Comparison of ENCODE assay signal across 1 cellular context in the genomic region with DNA sequence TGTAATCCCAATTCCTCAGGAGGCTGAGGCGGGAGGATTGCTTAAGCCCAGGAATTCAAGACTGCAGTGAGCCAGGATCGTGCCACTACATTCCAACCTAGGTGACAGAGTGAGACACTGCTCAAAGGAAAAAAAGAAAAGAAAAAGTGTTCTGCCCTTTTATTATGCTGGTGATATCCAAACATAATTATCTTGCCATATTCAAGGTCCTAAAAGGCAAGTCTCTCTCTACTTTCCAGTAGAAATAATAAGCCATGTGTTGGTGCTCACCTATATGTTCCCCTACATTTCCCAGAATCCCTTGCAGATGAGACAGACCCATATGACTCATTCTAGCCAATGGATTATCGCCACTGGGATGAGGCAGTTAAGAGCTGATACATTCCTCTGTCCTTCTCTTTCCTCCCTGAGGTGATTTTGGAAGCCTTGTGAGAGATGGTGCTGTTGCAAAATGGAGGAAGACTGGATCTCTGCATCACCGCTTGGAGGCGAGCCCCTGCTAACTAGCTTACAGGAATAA.
TF ChIP-seq lines count a peak whose summit lies in the region.

No MANE protein-coding gene starts in this region.

TF ChIP-seq in K562, 482 proteins besides CTCF, POLR2A, EP300 and RAD21 (continued from another document and continues in another):
- TF ChIP-seq, protein P1, sequence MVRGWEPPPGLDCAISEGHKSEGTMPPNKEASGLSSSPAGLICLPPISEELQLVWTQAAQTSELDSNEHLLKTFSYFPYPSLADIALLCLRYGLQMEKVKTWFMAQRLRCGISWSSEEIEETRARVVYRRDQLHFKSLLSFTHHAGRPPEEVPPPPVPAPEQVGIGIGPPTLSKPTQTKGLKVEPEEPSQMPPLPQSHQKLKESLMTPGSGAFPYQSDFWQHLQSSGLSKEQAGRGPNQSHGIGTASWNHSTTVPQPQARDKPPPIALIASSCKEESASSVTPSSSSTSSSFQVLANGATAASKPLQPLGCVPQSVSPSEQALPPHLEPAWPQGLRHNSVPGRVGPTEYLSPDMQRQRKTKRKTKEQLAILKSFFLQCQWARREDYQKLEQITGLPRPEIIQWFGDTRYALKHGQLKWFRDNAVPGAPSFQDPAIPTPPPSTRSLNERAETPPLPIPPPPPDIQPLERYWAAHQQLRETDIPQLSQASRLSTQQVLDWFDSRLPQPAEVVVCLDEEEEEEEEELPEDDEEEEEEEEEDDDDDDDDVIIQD (CRISPR knock-in tag; IDR thresholded peaks at IDR 0.05), result no peak
- no peak for TF ChIP-seq ZNF384 (IDR thresholded peaks at IDR 0.05; ENCODE audit: low read depth, low read length)
- no peak for TF ChIP-seq ELF2 (CRISPR knock-in tag; IDR thresholded peaks at IDR 0.05)
- TF ChIP-seq RAD51 (IDR thresholded peaks at IDR 0.05; ENCODE audit: borderline replicate concordance, low read depth), result peak; percentile 56; the same call in 1 of the 2 replicates
- TF ChIP-seq, protein P2, sequence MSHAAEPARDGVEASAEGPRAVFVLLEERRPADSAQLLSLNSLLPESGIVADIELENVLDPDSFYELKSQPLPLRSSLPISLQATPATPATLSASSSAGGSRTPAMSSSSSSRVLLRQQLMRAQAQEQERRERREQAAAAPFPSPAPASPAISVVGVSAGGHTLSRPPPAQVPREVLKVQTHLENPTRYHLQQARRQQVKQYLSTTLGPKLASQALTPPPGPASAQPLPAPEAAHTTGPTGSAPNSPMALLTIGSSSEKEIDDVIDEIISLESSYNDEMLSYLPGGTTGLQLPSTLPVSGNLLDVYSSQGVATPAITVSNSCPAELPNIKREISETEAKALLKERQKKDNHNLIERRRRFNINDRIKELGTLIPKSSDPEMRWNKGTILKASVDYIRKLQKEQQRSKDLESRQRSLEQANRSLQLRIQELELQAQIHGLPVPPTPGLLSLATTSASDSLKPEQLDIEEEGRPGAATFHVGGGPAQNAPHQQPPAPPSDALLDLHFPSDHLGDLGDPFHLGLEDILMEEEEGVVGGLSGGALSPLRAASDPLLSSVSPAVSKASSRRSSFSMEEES (CRISPR knock-in tag; IDR thresholded peaks at IDR 0.05), result no peak
- no peak for TF ChIP-seq HEY1 (CRISPR knock-in tag; IDR thresholded peaks at IDR 0.05; ENCODE audit: borderline replicate concordance)
- TF ChIP-seq SOX6 (IDR thresholded peaks at IDR 0.05), result no peak
- TF ChIP-seq, protein P3, sequence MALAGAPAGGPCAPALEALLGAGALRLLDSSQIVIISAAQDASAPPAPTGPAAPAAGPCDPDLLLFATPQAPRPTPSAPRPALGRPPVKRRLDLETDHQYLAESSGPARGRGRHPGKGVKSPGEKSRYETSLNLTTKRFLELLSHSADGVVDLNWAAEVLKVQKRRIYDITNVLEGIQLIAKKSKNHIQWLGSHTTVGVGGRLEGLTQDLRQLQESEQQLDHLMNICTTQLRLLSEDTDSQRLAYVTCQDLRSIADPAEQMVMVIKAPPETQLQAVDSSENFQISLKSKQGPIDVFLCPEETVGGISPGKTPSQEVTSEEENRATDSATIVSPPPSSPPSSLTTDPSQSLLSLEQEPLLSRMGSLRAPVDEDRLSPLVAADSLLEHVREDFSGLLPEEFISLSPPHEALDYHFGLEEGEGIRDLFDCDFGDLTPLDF (CRISPR knock-in tag; IDR thresholded peaks at IDR 0.05), result no peak
- no peak for TF ChIP-seq SRSF1 (IDR thresholded peaks at IDR 0.05; ENCODE audit: low read depth, low read length)
- TF ChIP-seq ZNF12 (CRISPR knock-in tag; IDR thresholded peaks at IDR 0.05), result no peak
- TF ChIP-seq TAF9B (IDR thresholded peaks at IDR 0.05; ENCODE audit: partially characterized antibody), result no peak
- no peak for TF ChIP-seq PHF20 (IDR thresholded peaks at IDR 0.05; ENCODE audit: partially characterized antibody)
- TF ChIP-seq, protein P4, sequence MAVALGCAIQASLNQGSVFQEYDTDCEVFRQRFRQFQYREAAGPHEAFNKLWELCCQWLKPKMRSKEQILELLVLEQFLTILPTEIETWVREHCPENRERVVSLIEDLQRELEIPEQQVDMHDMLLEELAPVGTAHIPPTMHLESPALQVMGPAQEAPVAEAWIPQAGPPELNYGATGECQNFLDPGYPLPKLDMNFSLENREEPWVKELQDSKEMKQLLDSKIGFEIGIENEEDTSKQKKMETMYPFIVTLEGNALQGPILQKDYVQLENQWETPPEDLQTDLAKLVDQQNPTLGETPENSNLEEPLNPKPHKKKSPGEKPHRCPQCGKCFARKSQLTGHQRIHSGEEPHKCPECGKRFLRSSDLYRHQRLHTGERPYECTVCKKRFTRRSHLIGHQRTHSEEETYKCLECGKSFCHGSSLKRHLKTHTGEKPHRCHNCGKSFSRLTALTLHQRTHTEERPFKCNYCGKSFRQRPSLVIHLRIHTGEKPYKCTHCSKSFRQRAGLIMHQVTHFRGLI (CRISPR knock-in tag; IDR thresholded peaks at IDR 0.05), result no peak
- TF ChIP-seq MTF1 (CRISPR knock-in tag; IDR thresholded peaks at IDR 0.05; ENCODE audit: borderline replicate concordance), result no peak
- TF ChIP-seq ETV5 (CRISPR knock-in tag; IDR thresholded peaks at IDR 0.05; ENCODE audit: low read depth), result no peak
- TF ChIP-seq IRF2 (CRISPR knock-in tag; IDR thresholded peaks at IDR 0.05), result no peak
- no peak for TF ChIP-seq ZC3H4 (CRISPR knock-in tag; IDR thresholded peaks at IDR 0.05; ENCODE audit: borderline replicate concordance)
- no peak for TF ChIP-seq KLF10 (CRISPR knock-in tag; IDR thresholded peaks at IDR 0.05)
- TF ChIP-seq ZBTB1 (CRISPR knock-in tag; IDR thresholded peaks at IDR 0.05; ENCODE audit: borderline replicate concordance, low read depth), result no peak
- TF ChIP-seq JUND (IDR thresholded peaks at IDR 0.05; ENCODE audit: borderline replicate concordance, low read depth, low read length), result no peak
- peak; percentile 14; the same call in 1 of the 3 replicates for TF ChIP-seq JUND (tag; IDR thresholded peaks at IDR 0.05; ENCODE audit: borderline replicate concordance, low read depth, low read length)
- TF ChIP-seq CHD4 (IDR thresholded peaks at IDR 0.05; ENCODE audit: insufficient read depth, insufficient replicate concordance, low read depth, low read length, poor library complexity, severe bottlenecking), result no peak
- TF ChIP-seq CHCHD3 (CRISPR knock-in tag; IDR thresholded peaks at IDR 0.05), result no peak
- TF ChIP-seq L3MBTL2 (IDR thresholded peaks at IDR 0.05), result peak; percentile 23; the same call in 1 of the 2 replicates
- TF ChIP-seq ZNF23 (CRISPR knock-in tag; IDR thresholded peaks at IDR 0.05), result no peak
- no peak for TF ChIP-seq RUNX1 (IDR thresholded peaks at IDR 0.05; ENCODE audit: low read depth)
- no peak for TF ChIP-seq ZNF561 (CRISPR knock-in tag; conservative IDR thresholded peaks at IDR 0.05)
- TF ChIP-seq, protein P5, sequence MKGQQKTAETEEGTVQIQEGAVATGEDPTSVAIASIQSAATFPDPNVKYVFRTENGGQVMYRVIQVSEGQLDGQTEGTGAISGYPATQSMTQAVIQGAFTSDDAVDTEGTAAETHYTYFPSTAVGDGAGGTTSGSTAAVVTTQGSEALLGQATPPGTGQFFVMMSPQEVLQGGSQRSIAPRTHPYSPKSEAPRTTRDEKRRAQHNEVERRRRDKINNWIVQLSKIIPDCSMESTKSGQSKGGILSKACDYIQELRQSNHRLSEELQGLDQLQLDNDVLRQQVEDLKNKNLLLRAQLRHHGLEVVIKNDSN (CRISPR knock-in tag; IDR thresholded peaks at IDR 0.05), result peak; percentile 62
- TF ChIP-seq STAG1 (CRISPR knock-in tag; IDR thresholded peaks at IDR 0.05; ENCODE audit: borderline replicate concordance), result no peak
- TF ChIP-seq, protein P6, sequence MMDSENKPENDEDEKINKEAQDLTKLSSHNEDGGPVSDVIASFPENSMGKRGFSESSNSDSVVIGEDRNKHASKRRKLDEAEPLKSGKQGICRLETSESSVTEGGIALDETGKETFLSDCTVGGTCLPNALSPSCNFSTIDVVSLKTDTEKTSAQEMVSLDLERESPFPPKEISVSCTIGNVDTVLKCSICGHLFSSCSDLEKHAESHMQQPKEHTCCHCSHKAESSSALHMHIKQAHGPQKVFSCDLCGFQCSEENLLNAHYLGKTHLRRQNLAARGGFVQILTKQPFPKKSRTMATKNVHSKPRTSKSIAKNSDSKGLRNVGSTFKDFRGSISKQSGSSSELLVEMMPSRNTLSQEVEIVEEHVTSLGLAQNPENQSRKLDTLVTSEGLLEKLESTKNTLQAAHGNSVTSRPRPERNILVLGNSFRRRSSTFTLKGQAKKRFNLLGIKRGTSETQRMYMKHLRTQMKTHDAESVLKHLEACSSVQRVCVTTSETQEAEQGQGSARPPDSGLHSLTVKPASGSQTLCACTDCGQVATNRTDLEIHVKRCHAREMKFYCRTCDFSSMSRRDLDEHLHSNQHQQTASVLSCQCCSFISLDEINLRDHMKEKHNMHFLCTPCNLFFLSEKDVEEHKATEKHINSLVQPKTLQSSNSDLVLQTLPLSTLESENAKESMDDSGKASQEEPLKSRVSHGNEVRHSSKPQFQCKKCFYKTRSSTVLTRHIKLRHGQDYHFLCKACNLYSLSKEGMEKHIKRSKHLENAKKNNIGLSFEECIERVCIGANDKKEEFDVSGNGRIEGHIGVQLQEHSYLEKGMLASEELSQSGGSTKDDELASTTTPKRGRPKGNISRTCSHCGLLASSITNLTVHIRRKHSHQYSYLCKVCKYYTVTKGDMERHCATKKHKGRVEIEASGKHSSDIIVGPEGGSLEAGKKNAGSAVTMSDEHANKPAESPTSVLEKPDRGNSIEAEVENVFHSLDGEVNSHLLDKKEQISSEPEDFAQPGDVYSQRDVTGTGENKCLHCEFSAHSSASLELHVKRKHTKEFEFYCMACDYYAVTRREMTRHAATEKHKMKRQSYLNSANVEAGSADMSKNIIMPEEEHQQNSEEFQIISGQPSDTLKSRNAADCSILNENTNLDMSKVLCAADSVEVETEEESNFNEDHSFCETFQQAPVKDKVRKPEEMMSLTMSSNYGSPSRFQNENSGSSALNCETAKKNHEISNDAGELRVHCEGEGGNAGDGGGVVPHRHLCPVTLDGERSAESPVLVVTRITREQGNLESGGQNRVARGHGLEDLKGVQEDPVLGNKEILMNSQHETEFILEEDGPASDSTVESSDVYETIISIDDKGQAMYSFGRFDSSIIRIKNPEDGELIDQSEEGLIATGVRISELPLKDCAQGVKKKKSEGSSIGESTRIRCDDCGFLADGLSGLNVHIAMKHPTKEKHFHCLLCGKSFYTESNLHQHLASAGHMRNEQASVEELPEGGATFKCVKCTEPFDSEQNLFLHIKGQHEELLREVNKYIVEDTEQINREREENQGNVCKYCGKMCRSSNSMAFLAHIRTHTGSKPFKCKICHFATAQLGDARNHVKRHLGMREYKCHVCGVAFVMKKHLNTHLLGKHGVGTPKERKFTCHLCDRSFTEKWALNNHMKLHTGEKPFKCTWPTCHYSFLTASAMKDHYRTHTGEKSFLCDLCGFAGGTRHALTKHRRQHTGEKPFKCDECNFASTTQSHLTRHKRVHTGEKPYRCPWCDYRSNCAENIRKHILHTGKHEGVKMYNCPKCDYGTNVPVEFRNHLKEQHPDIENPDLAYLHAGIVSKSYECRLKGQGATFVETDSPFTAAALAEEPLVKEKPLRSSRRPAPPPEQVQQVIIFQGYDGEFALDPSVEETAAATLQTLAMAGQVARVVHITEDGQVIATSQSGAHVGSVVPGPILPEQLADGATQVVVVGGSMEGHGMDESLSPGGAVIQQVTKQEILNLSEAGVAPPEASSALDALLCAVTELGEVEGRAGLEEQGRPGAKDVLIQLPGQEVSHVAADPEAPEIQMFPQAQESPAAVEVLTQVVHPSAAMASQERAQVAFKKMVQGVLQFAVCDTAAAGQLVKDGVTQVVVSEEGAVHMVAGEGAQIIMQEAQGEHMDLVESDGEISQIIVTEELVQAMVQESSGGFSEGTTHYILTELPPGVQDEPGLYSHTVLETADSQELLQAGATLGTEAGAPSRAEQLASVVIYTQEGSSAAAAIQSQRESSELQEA (IDR thresholded peaks at IDR 0.05; ENCODE audit: low read depth), result no peak
- no peak for TF ChIP-seq POLR3A (IDR thresholded peaks at IDR 0.05; ENCODE audit: borderline replicate concordance, extremely low read depth, insufficient read depth, insufficient read length)
- TF ChIP-seq ZNF785 (CRISPR knock-in tag; IDR thresholded peaks at IDR 0.05), result no peak
- peak; percentile 58; the same call in 1 of the 2 replicates for TF ChIP-seq ZNF143 (CRISPR knock-in tag; IDR thresholded peaks at IDR 0.05)
- TF ChIP-seq, protein P7, sequence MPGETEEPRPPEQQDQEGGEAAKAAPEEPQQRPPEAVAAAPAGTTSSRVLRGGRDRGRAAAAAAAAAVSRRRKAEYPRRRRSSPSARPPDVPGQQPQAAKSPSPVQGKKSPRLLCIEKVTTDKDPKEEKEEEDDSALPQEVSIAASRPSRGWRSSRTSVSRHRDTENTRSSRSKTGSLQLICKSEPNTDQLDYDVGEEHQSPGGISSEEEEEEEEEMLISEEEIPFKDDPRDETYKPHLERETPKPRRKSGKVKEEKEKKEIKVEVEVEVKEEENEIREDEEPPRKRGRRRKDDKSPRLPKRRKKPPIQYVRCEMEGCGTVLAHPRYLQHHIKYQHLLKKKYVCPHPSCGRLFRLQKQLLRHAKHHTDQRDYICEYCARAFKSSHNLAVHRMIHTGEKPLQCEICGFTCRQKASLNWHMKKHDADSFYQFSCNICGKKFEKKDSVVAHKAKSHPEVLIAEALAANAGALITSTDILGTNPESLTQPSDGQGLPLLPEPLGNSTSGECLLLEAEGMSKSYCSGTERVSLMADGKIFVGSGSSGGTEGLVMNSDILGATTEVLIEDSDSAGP (CRISPR knock-in tag; IDR thresholded peaks at IDR 0.05), result no peak
- peak; percentile 60 for TF ChIP-seq ATF7 (IDR thresholded peaks at IDR 0.05)
- no peak for TF ChIP-seq ZNF408 (CRISPR knock-in tag; IDR thresholded peaks at IDR 0.05; ENCODE audit: low read depth)
- no peak for TF ChIP-seq HDAC3 (IDR thresholded peaks at IDR 0.05; ENCODE audit: borderline replicate concordance, partially characterized antibody)
- TF ChIP-seq POLR2B (IDR thresholded peaks at IDR 0.05; ENCODE audit: low read depth, partially characterized antibody), result no peak
- TF ChIP-seq, protein P8, sequence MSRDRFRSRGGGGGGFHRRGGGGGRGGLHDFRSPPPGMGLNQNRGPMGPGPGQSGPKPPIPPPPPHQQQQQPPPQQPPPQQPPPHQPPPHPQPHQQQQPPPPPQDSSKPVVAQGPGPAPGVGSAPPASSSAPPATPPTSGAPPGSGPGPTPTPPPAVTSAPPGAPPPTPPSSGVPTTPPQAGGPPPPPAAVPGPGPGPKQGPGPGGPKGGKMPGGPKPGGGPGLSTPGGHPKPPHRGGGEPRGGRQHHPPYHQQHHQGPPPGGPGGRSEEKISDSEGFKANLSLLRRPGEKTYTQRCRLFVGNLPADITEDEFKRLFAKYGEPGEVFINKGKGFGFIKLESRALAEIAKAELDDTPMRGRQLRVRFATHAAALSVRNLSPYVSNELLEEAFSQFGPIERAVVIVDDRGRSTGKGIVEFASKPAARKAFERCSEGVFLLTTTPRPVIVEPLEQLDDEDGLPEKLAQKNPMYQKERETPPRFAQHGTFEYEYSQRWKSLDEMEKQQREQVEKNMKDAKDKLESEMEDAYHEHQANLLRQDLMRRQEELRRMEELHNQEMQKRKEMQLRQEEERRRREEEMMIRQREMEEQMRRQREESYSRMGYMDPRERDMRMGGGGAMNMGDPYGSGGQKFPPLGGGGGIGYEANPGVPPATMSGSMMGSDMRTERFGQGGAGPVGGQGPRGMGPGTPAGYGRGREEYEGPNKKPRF (IDR thresholded peaks at IDR 0.05; ENCODE audit: low read depth, low read length), result no peak
- no peak for TF ChIP-seq BRD9 (IDR thresholded peaks at IDR 0.05; ENCODE audit: low read depth, partially characterized antibody)
- TF ChIP-seq BACH1 (tag; IDR thresholded peaks at IDR 0.05), result no peak
- no peak for TF ChIP-seq TRIM28 (IDR thresholded peaks at IDR 0.05)
- TF ChIP-seq ZBTB17 (CRISPR knock-in tag; IDR thresholded peaks at IDR 0.05), result no peak
- no peak for TF ChIP-seq NR2C2 (CRISPR knock-in tag; IDR thresholded peaks at IDR 0.05)
- TF ChIP-seq NR2C2 (tag; IDR thresholded peaks at IDR 0.05), result no peak
- no peak for TF ChIP-seq TOE1 (IDR thresholded peaks at IDR 0.05; ENCODE audit: borderline replicate concordance)
- no peak for TF ChIP-seq TOE1 (CRISPR knock-in tag; IDR thresholded peaks at IDR 0.05; ENCODE audit: borderline replicate concordance, low read depth)
